In genomic region chr19:29697523-29698261, GRCh38 we compare ENCODE assay signal across 1 cellular context.
TF ChIP-seq lines count a peak whose summit lies in the region.

No MANE protein-coding gene starts in this region.

TF ChIP-seq in HEK293, 187 proteins besides CTCF, POLR2A, EP300 and RAD21 (continued from another document):
- TF ChIP-seq ZNF133 (tag by site-specific recombination; IDR thresholded peaks at IDR 0.05) = no peak
- TF ChIP-seq ZNF311 (tag by site-specific recombination; IDR thresholded peaks at IDR 0.05; ENCODE audit: borderline replicate concordance) = no peak
- 0 out of 2 replicates have a peak, but pooled peaks have one; percentile 33 for TF ChIP-seq ZIC2 (tag by site-specific recombination; IDR thresholded peaks at IDR 0.05)
- TF ChIP-seq ZNF423 (tag by site-specific recombination; IDR thresholded peaks at IDR 0.05) = peak; percentile 22; the same call in 1 of the 2 replicates
- TF ChIP-seq YY1 (tag by site-specific recombination; IDR thresholded peaks at IDR 0.05) = no peak
- no peak for TF ChIP-seq ZBTB21 (tag by site-specific recombination; IDR thresholded peaks at IDR 0.05)
- no peak for TF ChIP-seq RBAK (tag by site-specific recombination; IDR thresholded peaks at IDR 0.05)
- TF ChIP-seq ZBTB8A (tag by site-specific recombination; IDR thresholded peaks at IDR 0.05) = no peak
- no peak for TF ChIP-seq ZNF157 (tag by site-specific recombination; IDR thresholded peaks at IDR 0.05)
- no peak for TF ChIP-seq ZNF37A (tag by site-specific recombination; IDR thresholded peaks at IDR 0.05)
- TF ChIP-seq, protein P1, sequence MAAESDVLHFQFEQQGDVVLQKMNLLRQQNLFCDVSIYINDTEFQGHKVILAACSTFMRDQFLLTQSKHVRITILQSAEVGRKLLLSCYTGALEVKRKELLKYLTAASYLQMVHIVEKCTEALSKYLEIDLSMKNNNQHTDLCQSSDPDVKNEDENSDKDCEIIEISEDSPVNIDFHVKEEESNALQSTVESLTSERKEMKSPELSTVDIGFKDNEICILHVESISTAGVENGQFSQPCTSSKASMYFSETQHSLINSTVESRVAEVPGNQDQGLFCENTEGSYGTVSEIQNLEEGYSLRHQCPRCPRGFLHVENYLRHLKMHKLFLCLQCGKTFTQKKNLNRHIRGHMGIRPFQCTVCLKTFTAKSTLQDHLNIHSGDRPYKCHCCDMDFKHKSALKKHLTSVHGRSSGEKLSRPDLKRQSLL (tag by site-specific recombination; IDR thresholded peaks at IDR 0.05) = no peak
- no peak for TF ChIP-seq ZNF266 (tag by site-specific recombination; IDR thresholded peaks at IDR 0.05; ENCODE audit: low read depth)
- no peak for TF ChIP-seq ZNF292 (tag by site-specific recombination; IDR thresholded peaks at IDR 0.05; ENCODE audit: borderline replicate concordance, low read depth)
